24 cellular contexts compared by ENCODE assay signal in genomic region chr3:151410891-151411559, GRCh38. TPM values are rescaled to one million over a fixed set of nuclear protein-coding genes. Genes with fewer than 3 reads are reported as not detected.
DNase-seq lines count a peak whose midpoint lies in the region; ATAC-seq and TF ChIP-seq lines count a peak whose summit lies in the region.
"Had no signal": no experiment of that assay in that cellular context is flagged by ENCODE, and none has a peak within 500 bp of the region (broad histone marks: within the 10 kb centered on the region; RNA-seq: fewer than 3 reads in every experiment).

No MANE protein-coding gene starts in this region.

- peaks cover 17% of the 10 kb centered on the region for H3F3A ChIP-seq in DOHH2 (ENCODE audit: control insufficient read depth, insufficient read depth)

- no peaks in the 10 kb centered on the region for H3K9me2 ChIP-seq in DOHH2 (replicated peaks; ENCODE audit: control insufficient read depth, low read length)

- DNase-seq in LHCN-M2 (ENCODE audit: low read depth), result peak; percentile 30
- DNase-seq in astrocyte of the spinal cord (ENCODE audit: low read depth, low spot score), result peak; percentile 48
- DNase-seq in kidney tubule cell (ENCODE audit: low spot score), result peak; percentile 17
- DNase-seq in stimulated activated naive CD4-positive, alpha-beta T cell (lab: John Stamatoyannopoulos, UW), result no peak
- no peak for DNase-seq in NCI-H2107 (lab: John Stamatoyannopoulos, UW)
- DNase-seq in NCI-H446 (lab: John Stamatoyannopoulos, UW), result no peak
- DNase-seq: activated CD4-positive, alpha-beta T cell treated with anti-CD3 and anti-CD28 coated beads, Interleukin-2, amount 10 ng/mL, durations not matched to agents 7 days and 5 days; activated effector memory CD4-positive, alpha-beta T cell treated with Interleukin-2 at 50 U/mL for 16 hours; amniotic stem cell; CD8-positive, alpha-beta memory T cell; central memory CD4-positive, alpha-beta T cell; effector CD4-positive, alpha-beta T cell; heart left ventricle; left ventricle myocardium superior; MG63; NCI-H1436; NCI-H2171; nephron progenitor cell; SHP77; stimulated activated CD4-positive, alpha-beta T cell treated with anti-CD3 and anti-CD28 coated beads, Interleukin-1b, Interleukin-23, amount 100 ng/mL, for 48 hours; stimulated activated naive CD8-positive, alpha-beta T cell treated with anti-CD3 and anti-CD28 coated beads, Interleukin-15, Interleukin-2, amounts not matched to agents 100 U/mL and 50 U/mL, for 24 hours; transverse colon had no signal

- H4K20me1 ChIP-seq in DOHH2 (ENCODE audit: control insufficient read depth, insufficient read depth, low read depth, low read length), result no peaks in the 10 kb centered on the region

- peaks cover 60% of the 10 kb centered on the region for H3K4me1 ChIP-seq in DOHH2 (ENCODE audit: control insufficient read depth, low read length)
- H3K4me1 ChIP-seq: heart left ventricle, transverse colon had no signal

- peak overlapping the region; percentile 84 for H3K4me2 ChIP-seq in DOHH2 (ENCODE audit: low read length)

- H3K27me3 ChIP-seq in DOHH2 (ENCODE audit: control insufficient read depth, low read length), result no peaks in the 10 kb centered on the region
- H3K27me3 ChIP-seq: heart left ventricle, MG63, transverse colon had no signal

- no peak for ATAC-seq in HG02571 (IDR thresholded peaks at IDR 0.05; ENCODE audit: unreplicated experiment)
- ATAC-seq: heart left ventricle; left ventricle myocardium superior; stimulated activated naive CD8-positive, alpha-beta T cell treated with anti-CD3 and anti-CD28 coated beads, Interleukin-15, Interleukin-2, amounts not matched to agents 100 U/mL and 50 U/mL, for 24 hours had no signal

- H3K79me2 ChIP-seq in DOHH2 (ENCODE audit: control insufficient read depth, low read length), result no peaks in the 10 kb centered on the region

- no peak for TF ChIP-seq CTCF in DOHH2 (IDR thresholded peaks at IDR 0.05; ENCODE audit: low read depth, low read length, poor library complexity, severe bottlenecking)
- TF ChIP-seq CTCF in astrocyte of the spinal cord (IDR thresholded peaks at IDR 0.05; ENCODE audit: low read depth, low read length), result no peak

- H3K4me3 ChIP-seq in DOHH2 (ENCODE audit: low read length), result peak overlapping the region; percentile 65
- no peak overlapping the region for H3K4me3 ChIP-seq in astrocyte of the spinal cord (ENCODE audit: low read depth, low read length)
- H3K4me3 ChIP-seq: heart left ventricle, MG63, transverse colon had no signal

- peaks cover 6% of the 10 kb centered on the region; the same call in 1 of the 2 replicates for H3K9me3 ChIP-seq in DOHH2 (ENCODE audit: control insufficient read depth, insufficient read depth, low read length)
- H3K9me3 ChIP-seq: heart left ventricle, MG63, transverse colon had no signal

- peak overlapping the region; percentile 94 for H3K27ac ChIP-seq in DOHH2 (ENCODE audit: low read depth, low read length)
- H3K27ac ChIP-seq: heart left ventricle, transverse colon had no signal

- H3K36me3 ChIP-seq in DOHH2 (ENCODE audit: control insufficient read depth, low read length), result peaks cover 12% of the 10 kb centered on the region
- H3K36me3 ChIP-seq: heart left ventricle, MG63, transverse colon had no signal

- in situ Hi-C loops in astrocyte of the spinal cord (cut with HindIII; ENCODE audit: low sequenced_read_pairs), result no loop called here

RNA-seq across cellular contexts. Expression of gene P2RY12, which starts 26.5 kb away (rescaled TPM):
- total RNA-seq in LHCN-M2 (2014; rRNA removed), result not detected in 2 replicates
- not detected for polyA plus RNA-seq in LHCN-M2 (2012)
- total RNA-seq: activated CD4-positive, alpha-beta T cell treated with anti-CD3 and anti-CD28 coated beads, Interleukin-2, amount 10 ng/mL, durations not matched to agents 7 days and 5 days; CD8-positive, alpha-beta memory T cell had no signal
- polyA plus RNA-seq: CD8-positive, alpha-beta memory T cell had no signal

RNA-seq across cellular contexts. Expression of gene IGSF10, which starts 49.8 kb away (rescaled TPM):
- total RNA-seq in LHCN-M2 (2014; rRNA removed), result under 0.01 and 0.32 TPM in 2 replicates
- 0.01 TPM for polyA plus RNA-seq in LHCN-M2 (2012)
- total RNA-seq: activated CD4-positive, alpha-beta T cell treated with anti-CD3 and anti-CD28 coated beads, Interleukin-2, amount 10 ng/mL, durations not matched to agents 7 days and 5 days; CD8-positive, alpha-beta memory T cell had no signal
- polyA plus RNA-seq: CD8-positive, alpha-beta memory T cell had no signal

Comparison
In these comparisons a context has a peak if more than half of its experiments do, and no peak if none do; other contexts are left out.
1. DNase-seq: peak in LHCN-M2 (single experiment), astrocyte of the spinal cord (single experiment) and kidney tubule cell (single experiment); none in stimulated activated naive CD4-positive, alpha-beta T cell (0 of 6), NCI-H2107 (single experiment) and NCI-H446 (0 of 2).